17 cellular contexts compared by ENCODE assay signal in genomic region chr17:80706454-80706853, GRCh38.
DNase-seq lines count a peak whose midpoint lies in the region; ATAC-seq and TF ChIP-seq lines count a peak whose summit lies in the region.
"Had no signal": no experiment of that assay in that cellular context is flagged by ENCODE, and none has a peak within 500 bp of the region (broad histone marks: within the 10 kb centered on the region; RNA-seq: fewer than 3 reads in every experiment).

No MANE protein-coding gene starts in this region.

- H3K9ac ChIP-seq in iPS-20b (ENCODE audit: low read depth, low read length) = 0 out of 2 replicates have a peak overlapping the region, but pooled peaks have one; percentile 22

- TF ChIP-seq CTCF in C4-2B (conservative IDR thresholded peaks at IDR 0.05) = no peak

- peaks cover 26% of the 10 kb centered on the region; the same call in 1 of the 2 replicates for H3K4me1 ChIP-seq in iPS-20b (ENCODE audit: insufficient read depth, low read length)
- H3K4me1 ChIP-seq: prostate gland had no signal

- H3K9me3 ChIP-seq in iPS-20b (ENCODE audit: insufficient read depth, low read depth, low read length) = no peaks in the 10 kb centered on the region
- H3K9me3 ChIP-seq: prostate gland had no signal

- DNase-seq in DMS79 treated with DMSO at 0.1 percent for 48 hours (lab: John Stamatoyannopoulos, UW) = peak; percentile 24
- DNase-seq in SK-MEL-5 (ENCODE audit: low read depth, low spot score) = peak; percentile 40
- DNase-seq: activated T-cell treated with anti-CD3 and anti-CD28 coated beads, Interleukin-2, amount 50 U/mL, for 1 hour; glutamatergic neuron; Kasumi-1; kidney glomerular epithelial cell; NCI-H187 treated with DMSO at 0.1 percent for 48 hours; NCI-H524; SW 1271 had no signal

- no peaks in the 10 kb centered on the region for H3K36me3 ChIP-seq in iPS-20b (ENCODE audit: insufficient read depth, low read depth, low read length)
- H3K36me3 ChIP-seq: prostate gland had no signal

- in situ Hi-C loops in SK-MEL-5 (cut with HindIII; ENCODE audit: low pct_unique_long_range_greater_than_20kb, low sequenced_read_pairs) = no loop called here

- ATAC-seq in HG03439 (IDR thresholded peaks at IDR 0.05; ENCODE audit: unreplicated experiment) (no peak), HG03139 (IDR thresholded peaks at IDR 0.05; ENCODE audit: unreplicated experiment) (no peak), HG03457 (IDR thresholded peaks at IDR 0.05; ENCODE audit: unreplicated experiment) (no peak)
- ATAC-seq: activated CD4-positive, CD25-positive, alpha-beta regulatory T cell treated with anti-CD3 and anti-CD28 coated beads, Interleukin-2, amount 50 U/mL, for 24 hours had no signal

- H3K4me3 ChIP-seq in iPS-20b (ENCODE audit: low read length) = no peak overlapping the region; the same call in 1 of the 2 replicates
- H3K4me3 ChIP-seq: prostate gland had no signal

- H3K27me3 ChIP-seq in iPS-20b (ENCODE audit: insufficient read depth, low read length) = no peaks in the 10 kb centered on the region

- peak overlapping the region; percentile 44 for H3K27ac ChIP-seq in C4-2B
- H3K27ac ChIP-seq in iPS-20b (ENCODE audit: low read length) = no peak overlapping the region
- H3K27ac ChIP-seq: HL-60, prostate gland had no signal
